In the genomic region with DNA sequence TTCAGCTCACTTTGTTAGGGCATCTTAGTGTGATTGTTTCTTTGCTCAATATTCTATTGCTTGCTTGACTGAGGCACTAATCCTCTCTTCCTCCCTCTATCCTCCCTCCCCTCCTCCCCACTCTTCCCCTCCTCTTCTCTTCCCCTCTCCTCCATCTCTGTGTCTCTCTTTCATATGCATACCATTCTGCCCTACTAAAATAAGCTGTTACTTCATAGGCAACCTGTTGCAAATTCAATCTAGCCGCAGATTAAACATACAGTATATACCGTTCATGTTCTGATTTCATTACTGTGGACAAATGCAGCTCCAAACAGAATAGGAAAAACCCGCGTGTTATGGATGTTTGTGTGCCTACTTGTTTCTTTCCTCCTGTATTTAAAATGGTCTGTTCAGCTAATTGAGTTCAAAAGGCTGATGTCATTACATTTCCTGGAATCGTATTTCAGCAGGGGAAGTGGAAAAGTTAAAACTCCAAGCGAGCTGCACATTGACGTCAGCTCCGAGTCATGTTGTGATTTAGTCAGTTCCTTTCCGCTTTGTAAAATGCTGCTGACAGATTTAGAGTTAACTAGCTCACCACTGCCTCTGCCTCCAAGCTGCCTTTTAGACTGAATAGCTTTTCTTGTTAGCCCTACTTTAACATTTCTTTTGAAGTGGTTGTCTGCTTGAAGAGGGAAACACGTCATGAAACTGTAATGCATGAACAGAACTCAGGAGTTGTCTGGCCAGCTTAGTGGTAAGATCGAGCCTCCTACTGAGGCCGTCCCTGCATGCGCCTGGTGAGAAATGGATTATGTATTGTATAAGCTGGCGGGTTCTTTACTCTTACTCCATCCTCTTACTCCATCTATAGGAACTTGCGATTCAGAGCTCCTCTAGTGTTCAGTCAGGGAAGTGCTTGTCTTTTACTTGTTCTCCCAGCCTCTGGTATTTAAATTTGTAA, we compare ENCODE assay signal across 8 cellular contexts.
A peak's percentile ranks its signal among the peaks of the same experiment; 100 is the strongest.
DNase-seq lines count a peak whose midpoint lies in the region; ATAC-seq, FAIRE-seq and TF ChIP-seq lines count a peak whose summit lies in the region.

No MANE protein-coding gene starts in this region.

- ATAC-seq in GM18520 (IDR thresholded peaks at IDR 0.05; ENCODE audit: unreplicated experiment), result peak; percentile 93
- ATAC-seq in HG03095 (IDR thresholded peaks at IDR 0.05; ENCODE audit: unreplicated experiment), result peak; percentile 90
- ATAC-seq in activated B cell treated with CpG ODN at 0.5 μM for 24 hours (ENCODE audit: low read depth), result peak; percentile 88

- POLR2A ChIA-PET in AG04449 (lab: Yijun Ruan, JAX) (interaction anchor here (2.0 kb wide), 1 partner anchor 68 kb away, joined by 17 read pairs; the partner anchor contains the start of gene CREM), activated B cell treated with CpG ODN at 0.5 μM for 24 hours (lab: Charles Lee) (interaction anchor here (0.5 to 8.1 kb wide), 21 partner anchors 9 to 1526 kb away, joined by 3 to 570 read pairs (median 9); partner anchors contain the start of genes CREM and CUL2)

- H3K27ac ChIP-seq in kidney (ENCODE audit: low read depth in 2 of 2, low read length in 2 of 2), result peak overlapping the region; percentile 89 to 96

- intact Hi-C loops in activated B cell treated with CpG ODN at 0.5 μM for 24 hours (cut with micrococcal nuclease) (loop anchor here (1.0 to 5.0 kb wide), 10 partner anchors 23 to 1339 kb away; partner anchors contain the start of genes CCNY, CUL2 and FZD8), kidney (cut with DNase I) (no loop called here)

- peak overlapping the region; percentile 92 for H3K4me3 Mint-ChIP-seq in activated B cell treated with CpG ODN at 0.5 μM for 24 hours

- peak; percentile 62 for FAIRE-seq in kidney (lab: Jason Lieb, UNC)

- peaks cover 34% of the 10 kb centered on the region for H3K4me1 Mint-ChIP-seq in activated B cell treated with CpG ODN at 0.5 μM for 24 hours

- CTCF ChIA-PET in AG04449 (lab: Yijun Ruan, JAX), result interaction anchor here (0.6 to 3.4 kb wide), 37 partner anchors 10 to 540 kb away, joined by 3 to 53 read pairs (median 5); partner anchors contain the start of gene CREM
- CTCF ChIA-PET in activated B cell treated with CpG ODN at 0.5 μM for 24 hours (lab: Charles Lee), result interaction anchor here (1.1 to 2.6 kb wide), 25 partner anchors 9 to 148 kb away, joined by 3 to 134 read pairs (median 6); partner anchors contain the start of genes CREM and CUL2

- peaks cover 22% of the 10 kb centered on the region for H3K36me3 Mint-ChIP-seq in activated B cell treated with CpG ODN at 0.5 μM for 24 hours (ENCODE audit: low read depth)

- no peaks in the 10 kb centered on the region for H3K9me3 Mint-ChIP-seq in activated B cell treated with CpG ODN at 0.5 μM for 24 hours

- H3K9ac ChIP-seq in kidney (ENCODE audit: low read length in 2 of 2), result peak overlapping the region; percentile 52 to 68

- no peaks in the 10 kb centered on the region for H3K36me3 ChIP-seq in kidney (ENCODE audit: control insufficient read depth in 1 of 2, insufficient read depth in 2 of 2, low read length in 2 of 2)

- no peaks in the 10 kb centered on the region for H3K9me3 ChIP-seq in kidney (ENCODE audit: control insufficient read depth in 1 of 2, low read length in 2 of 2)

- H3K27ac Mint-ChIP-seq in activated B cell treated with CpG ODN at 0.5 μM for 24 hours, result peak overlapping the region; percentile 99

- DNase-seq in AG04449 (ENCODE audit: low read depth, low spot score), result peak; percentile 82
- DNase-seq in NCI-H2227 (lab: John Stamatoyannopoulos, UW; ENCODE audit: unreplicated experiment), result peak; percentile 74
- DNase-seq in activated B cell treated with CpG ODN at 0.5 μM for 24 hours, result peak; percentile 44
- DNase-seq in cerebellum (ENCODE audit: low spot score), result peak; percentile 43
- DNase-seq in kidney, result no peak
- peak; percentile 39 to 63 (median 46) for DNase-seq in stimulated activated CD4-positive, alpha-beta T cell treated with anti-CD3 and anti-CD28 coated beads, Interleukin-1b, Interleukin-23, amount 100 ng/mL, for 24 hours (ENCODE audit: low read depth in 4 of 4, low spot score in 1 of 4)

- H3K4me3 ChIP-seq in AG04449 (ENCODE audit: low read depth, low read length) (peak overlapping the region; percentile 50), kidney (ENCODE audit: low read length in 2 of 2) (peak overlapping the region; percentile 69 to 72)

- peaks cover 0 to 6% of the 10 kb centered on the region in 2 donors for H3K4me1 ChIP-seq in kidney (ENCODE audit: control insufficient read depth in 1 of 2, insufficient read depth in 1 of 2, low read depth in 1 of 2, low read length in 2 of 2)

- no peaks in the 10 kb centered on the region for H3K27me3 Mint-ChIP-seq in activated B cell treated with CpG ODN at 0.5 μM for 24 hours

- peak; percentile 52 for TF ChIP-seq CTCF in AG04449 (IDR thresholded peaks at IDR 0.05; ENCODE audit: insufficient read depth, low read length, missing control alignments)
- TF ChIP-seq CTCF in activated B cell treated with CpG ODN at 0.5 μM for 24 hours (IDR thresholded peaks at IDR 0.05), result no peak
- TF ChIP-seq CTCF in kidney (IDR thresholded peaks at IDR 0.05; ENCODE audit: borderline replicate concordance, extremely low read depth, insufficient read depth), result peak; percentile 65
